ENCODE assay signal across 16 cellular contexts in genomic region chr5:77358566-77359205, GRCh38.
DNase-seq lines count a peak whose midpoint lies in the region; FAIRE-seq and TF ChIP-seq lines count a peak whose summit lies in the region.
"Had no signal": no experiment of that assay in that cellular context is flagged by ENCODE, and none has a peak within 500 bp of the region (broad histone marks: within the 10 kb centered on the region; RNA-seq: fewer than 3 reads in every experiment).

No MANE protein-coding gene starts in this region.

- H3K9me3 ChIP-seq in H1 (ENCODE audit: insufficient read depth in 2 of 2, low read depth in 1 of 2, low read length in 1 of 2) = no peaks in the 10 kb centered on the region
- H3K9me3 ChIP-seq: mucosa of descending colon had no signal

- no peaks in the 10 kb centered on the region for H3K4me1 ChIP-seq in H1 (replicated peaks in 1 of 4; ENCODE audit: control insufficient read depth in 3 of 4, insufficient read depth in 4 of 4, low read length in 3 of 4)

- no peaks in the 10 kb centered on the region for H3K27me3 Mint-ChIP-seq in Calu3 (ENCODE audit: unreplicated experiment)
- peaks cover 12% of the 10 kb centered on the region for H3K27me3 Mint-ChIP-seq in activated CD4-positive, alpha-beta T cell treated with anti-CD3 and anti-CD28 coated beads, Interleukin-2, amount 10 ng/mL, durations not matched to agents 24 days and 14 days

- DNase-seq in AG08396 (ENCODE audit: low spot score) = peak; percentile 41
- DNase-seq in LHCN-M2 (ENCODE audit: low read depth) = peak; percentile 5
- no peak for DNase-seq in H1 (ENCODE audit: low read depth in 1 of 2, low spot score in 2 of 2)
- DNase-seq in non-pigmented ciliary epithelial cell (ENCODE audit: low read depth) = peak; percentile 10
- no peak for DNase-seq in Calu3
- no peak for DNase-seq in activated T-cell treated with anti-CD3 and anti-CD28 coated beads, Interleukin-2, amount 50 U/mL, for 48 hours
- no peak for DNase-seq in 8988T
- DNase-seq in activated CD4-positive, alpha-beta T cell treated with anti-CD3 and anti-CD28 coated beads, Interleukin-2, amount 10 ng/mL, durations not matched to agents 24 days and 14 days = no peak
- DNase-seq: mucosa of descending colon; NCI-H510A treated with DMSO at 0.1 percent for 48 hours; posterior cingulate gyrus; stimulated activated CD4-positive, alpha-beta T cell treated with anti-CD3 and anti-CD28 coated beads, Interleukin-1b, Interleukin-23, amount 100 ng/mL, for 48 hours; T-helper 17 cell had no signal

- no peaks in the 10 kb centered on the region for H3K79me1 ChIP-seq in H1 (ENCODE audit: low read depth, low read length)

- no peak for TF ChIP-seq EP300 in H1 (IDR thresholded peaks at IDR 0.05; ENCODE audit: borderline replicate concordance in 1 of 2, low read depth in 2 of 2, low read length in 2 of 2)

- CTCF ChIA-PET in H1 (lab: Charles Lee; ENCODE audit: partially characterized antibody) = no interaction called here
- CTCF ChIA-PET in Calu3 (lab: Charles Lee) = no interaction called here

- no peak overlapping the region for H3K4me3 Mint-ChIP-seq in Calu3 (ENCODE audit: low read depth, unreplicated experiment)
- no peak overlapping the region for H3K4me3 Mint-ChIP-seq in activated CD4-positive, alpha-beta T cell treated with anti-CD3 and anti-CD28 coated beads, Interleukin-2, amount 10 ng/mL, durations not matched to agents 24 days and 14 days
- H3K4me3 Mint-ChIP-seq: brain, T-helper 17 cell had no signal

- no peaks in the 10 kb centered on the region for H3K36me3 ChIP-seq in H1 (ENCODE audit: control insufficient read depth in 2 of 4, insufficient read depth in 4 of 4, low read length in 3 of 4)

- TF ChIP-seq CTCF in H1 (IDR thresholded peaks at IDR 0.05; ENCODE audit: control extremely low read depth in 1 of 3, insufficient read depth in 1 of 3, low read depth in 1 of 3, low read length in 3 of 3) (no peak), Calu3 (IDR thresholded peaks at IDR 0.05; ENCODE audit: unreplicated experiment) (no peak)

- no peak overlapping the region for H2BK15ac ChIP-seq in H1 (ENCODE audit: low read length)

- H4K8ac ChIP-seq in H1 (ENCODE audit: extremely low read depth, insufficient read depth, low read length) = no peak overlapping the region

- no peak overlapping the region for H2AFZ ChIP-seq in H1 (ENCODE audit: low read length)

- no peaks in the 10 kb centered on the region for H3K27me3 ChIP-seq in H1 (replicated peaks in 1 of 4; ENCODE audit: control insufficient read depth in 3 of 4, extremely low read depth in 1 of 4, insufficient read depth in 3 of 4, low read length in 3 of 4)

- no peak overlapping the region for H3K4me3 ChIP-seq in H1 (ENCODE audit: extremely low read depth in 1 of 4, insufficient read depth in 2 of 4, low read depth in 3 of 4, low read length in 4 of 4)
- H3K4me3 ChIP-seq: mucosa of descending colon had no signal

- 83% methylated on average over 7 of the region's 7 CpGs; no CpG with 5 or more reads in 1 of the 2 experiments for WGBS in H1 (ENCODE audit: extremely low coverage in 1 of 2, insufficient coverage in 1 of 2, insufficient read length in 1 of 2, insufficient replicate concordance in 2 of 2, low coverage in 1 of 2, low lambda C conversion rate in 2 of 2, missing lambda C conversion rate in 1 of 2), 2 experiments

- no peaks in the 10 kb centered on the region for H3K9me3 Mint-ChIP-seq in Calu3 (ENCODE audit: low read depth, unreplicated experiment)
- H3K9me3 Mint-ChIP-seq in activated CD4-positive, alpha-beta T cell treated with anti-CD3 and anti-CD28 coated beads, Interleukin-2, amount 10 ng/mL, durations not matched to agents 24 days and 14 days = peaks cover 6% of the 10 kb centered on the region

- TF ChIP-seq RAD21 in H1 (IDR thresholded peaks at IDR 0.05 in 1 of 2, conservative IDR thresholded peaks at IDR 0.05 in 1 of 2; ENCODE audit: low read depth in 2 of 2, low read length in 2 of 2) = no peak

- no peak overlapping the region for H2AK5ac ChIP-seq in H1 (ENCODE audit: low read depth, low read length)

- no peak overlapping the region for H2BK20ac ChIP-seq in H1 (ENCODE audit: low read length)

- H3K56ac ChIP-seq in H1 (replicated peaks; ENCODE audit: insufficient read length, low read depth, low read length) = no peak overlapping the region

- H3K4me1 Mint-ChIP-seq in Calu3 (ENCODE audit: low read depth, unreplicated experiment) = peaks cover 11% of the 10 kb centered on the region
- H3K4me1 Mint-ChIP-seq in activated CD4-positive, alpha-beta T cell treated with anti-CD3 and anti-CD28 coated beads, Interleukin-2, amount 10 ng/mL, durations not matched to agents 24 days and 14 days = peaks cover 17% of the 10 kb centered on the region
- H3K4me1 Mint-ChIP-seq: brain, T-helper 17 cell had no signal

- H3K4ac ChIP-seq in H1 (replicated peaks; ENCODE audit: insufficient read length, low read depth, low read length) = no peak overlapping the region

- no peak overlapping the region for H3K14ac ChIP-seq in H1 (ENCODE audit: insufficient read length)

- no peak overlapping the region for H3K18ac ChIP-seq in H1 (ENCODE audit: extremely low read depth, low read length)

- H2BK5ac ChIP-seq in H1 (ENCODE audit: low read depth, low read length) = no peak overlapping the region

- no peak overlapping the region for H2BK12ac ChIP-seq in H1 (ENCODE audit: low read depth, low read length)

- H3K23ac ChIP-seq in H1 (ENCODE audit: insufficient read length) = no peak overlapping the region

- no peak overlapping the region for H4K5ac ChIP-seq in H1 (ENCODE audit: insufficient read length, low read depth, low read length)

- H3K23me2 ChIP-seq in H1 (ENCODE audit: low read depth, low read length) = no peaks in the 10 kb centered on the region

- no peak for FAIRE-seq in H1 (lab: Jason Lieb, UNC)
- FAIRE-seq: endothelial cell of umbilical vein had no signal

- H3K36me3 Mint-ChIP-seq in Calu3 (ENCODE audit: insufficient read depth, unreplicated experiment) = no peaks in the 10 kb centered on the region
- H3K36me3 Mint-ChIP-seq in activated CD4-positive, alpha-beta T cell treated with anti-CD3 and anti-CD28 coated beads, Interleukin-2, amount 10 ng/mL, durations not matched to agents 24 days and 14 days (ENCODE audit: low read depth) = no peaks in the 10 kb centered on the region
- H3K36me3 Mint-ChIP-seq: brain had no signal

- H4K20me1 ChIP-seq in H1 (replicated peaks in 1 of 2; ENCODE audit: control insufficient read depth in 1 of 2, insufficient read depth in 2 of 2, low read length in 2 of 2) = no peaks in the 10 kb centered on the region

- TF ChIP-seq POLR2A in H1 (IDR thresholded peaks at IDR 0.05; ENCODE audit: control extremely low read depth in 1 of 2, low read depth in 2 of 2, low read length in 2 of 2) = no peak

- no peak overlapping the region for H3K27ac ChIP-seq in H1 (ENCODE audit: low read depth, low read length)
- H3K27ac ChIP-seq: C4-2B had no signal

- no TSS peak for BruUV-seq in Calu3 (replicated peaks; lab: Mats Ljungman, UMichigan)

- intact Hi-C loops in Calu3 (cut with micrococcal nuclease; ENCODE audit: unreplicated experiment) = no loop called here
- intact Hi-C loops in activated CD4-positive, alpha-beta T cell treated with anti-CD3 and anti-CD28 coated beads, Interleukin-2, amount 10 ng/mL, durations not matched to agents 24 days and 14 days (cut with micrococcal nuclease) = loop anchor here (5.0 kb wide), 1 partner anchor 34 kb away; no protein-coding TSS in a partner anchor

- H4K91ac ChIP-seq in H1 (replicated peaks; ENCODE audit: insufficient read length, low read length) = no peak overlapping the region

- POLR2A ChIA-PET in H1 (lab: Charles Lee; ENCODE audit: partially characterized antibody) = interaction anchor here (0.7 kb wide), 1 partner anchor 78 kb away, joined by 3 read pairs; no protein-coding TSS in a partner anchor

- no peak overlapping the region for H3K27ac Mint-ChIP-seq in Calu3 (ENCODE audit: unreplicated experiment)
- no peak overlapping the region for H3K27ac Mint-ChIP-seq in activated CD4-positive, alpha-beta T cell treated with anti-CD3 and anti-CD28 coated beads, Interleukin-2, amount 10 ng/mL, durations not matched to agents 24 days and 14 days
- H3K27ac Mint-ChIP-seq: T-helper 17 cell had no signal

- no peak overlapping the region for H3K4me2 ChIP-seq in H1 (ENCODE audit: insufficient read depth in 1 of 2, low read depth in 2 of 2, low read length in 2 of 2)

- no peak overlapping the region for H2BK120ac ChIP-seq in H1 (replicated peaks; ENCODE audit: low read depth, low read length)

- H3K9ac ChIP-seq in H1 (replicated peaks in 1 of 4; ENCODE audit: extremely low read depth in 1 of 4, low read depth in 3 of 4, low read length in 3 of 4) = no peak overlapping the region

- H3K79me2 ChIP-seq in H1 (ENCODE audit: control insufficient read depth in 1 of 2, insufficient read depth in 2 of 2, low read length in 2 of 2) = no peaks in the 10 kb centered on the region

TF ChIP-seq in H1, 55 proteins besides CTCF, POLR2A, EP300 and RAD21:
- TF ChIP-seq YY1 (IDR thresholded peaks at IDR 0.05; ENCODE audit: low read depth, low read length) (no peak), BACH1 (IDR thresholded peaks at IDR 0.05; ENCODE audit: low read length) (no peak), CEBPB (IDR thresholded peaks at IDR 0.05; ENCODE audit: low read depth, low read length) (peak; percentile 80)

Comparison
In these comparisons a context has a peak if more than half of its experiments do, and no peak if none do; other contexts are left out.
1. DNase-seq: peak in AG08396 (single experiment), LHCN-M2 (single experiment) and non-pigmented ciliary epithelial cell (single experiment); none in H1 (0 of 2), Calu3 (single experiment), activated T-cell treated with anti-CD3 and anti-CD28 coated beads, Interleukin-2, amount 50 U/mL, for 48 hours (0 of 2), 8988T (single experiment) and activated CD4-positive, alpha-beta T cell treated with anti-CD3 and anti-CD28 coated beads, Interleukin-2, amount 10 ng/mL, durations not matched to agents 24 days and 14 days (single experiment).